Comparison of ENCODE assay signal across 8 cellular contexts in the genomic region with DNA sequence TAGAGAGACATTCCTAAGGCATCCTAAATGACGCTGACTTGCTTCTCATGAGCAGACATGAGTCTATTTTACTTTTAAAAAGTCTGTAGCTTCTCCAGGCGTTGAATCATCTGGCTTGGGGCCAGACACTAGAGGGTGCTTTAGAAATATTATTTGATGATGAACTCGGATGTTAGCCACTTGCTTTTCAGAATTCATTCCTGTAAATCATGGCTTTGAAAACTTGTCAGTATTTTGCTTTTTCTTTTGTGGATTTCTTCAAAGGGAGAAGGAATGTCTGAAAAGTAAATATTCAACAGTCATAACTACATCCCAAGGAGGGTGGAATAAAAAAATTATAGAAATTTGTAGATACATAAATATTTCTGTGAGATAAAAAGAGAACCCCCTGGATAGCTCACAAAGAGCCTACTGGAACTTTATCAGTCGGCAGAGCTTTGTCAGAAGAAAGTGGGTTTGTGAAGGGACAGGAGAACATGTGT.
DNase-seq lines count a peak whose midpoint lies in the region; ATAC-seq, FAIRE-seq and TF ChIP-seq lines count a peak whose summit lies in the region.

No MANE protein-coding gene starts in this region.

- H3K9me3 Mint-ChIP-seq in endodermal cell = no peaks in the 10 kb centered on the region
- no peaks in the 10 kb centered on the region for H3K9me3 Mint-ChIP-seq in activated naive CD4-positive, alpha-beta T cell treated with anti-CD3 and anti-CD28 coated beads, Interleukin-2, amount 50 U/mL, for 72 hours

- intact Hi-C loops in kidney (cut with DNase I) = no loop called here
- intact Hi-C loops in uterus (cut with DNase I; ENCODE audit: low total_unique reads) = no loop called here

- no peak for ATAC-seq in activated naive CD4-positive, alpha-beta T cell treated with anti-CD3 and anti-CD28 coated beads, Interleukin-2, amount 50 U/mL, for 72 hours

- 80 to 88% methylated on average over 2 to 4 of the region's 4 CpGs for WGBS in endodermal cell (ENCODE audit: insufficient coverage in 1 of 2, insufficient read length in 1 of 2), 2 experiments

- H3K4me3 ChIP-seq in kidney (ENCODE audit: low read length in 2 of 2) = no peak overlapping the region
- no peak overlapping the region for H3K4me3 ChIP-seq in uterus
- H3K4me3 ChIP-seq in endodermal cell (ENCODE audit: low read length) = no peak overlapping the region
- no peak overlapping the region for H3K4me3 ChIP-seq in MM.1S (ENCODE audit: low read length)

- no peak for FAIRE-seq in kidney (lab: Jason Lieb, UNC)

- no peaks in the 10 kb centered on the region for H3K27me3 Mint-ChIP-seq in endodermal cell (ENCODE audit: insufficient read depth)

- TF ChIP-seq CTCF in kidney (IDR thresholded peaks at IDR 0.05; ENCODE audit: borderline replicate concordance, extremely low read depth, insufficient read depth) = no peak
- peak in 3 of 4 experiments; percentile 31 to 37 (median 37) for TF ChIP-seq CTCF in uterus (IDR thresholded peaks at IDR 0.05)
- TF ChIP-seq CTCF in endodermal cell (conservative IDR thresholded peaks at IDR 0.05) = no peak
- TF ChIP-seq CTCF in MM.1S (IDR thresholded peaks at IDR 0.05; ENCODE audit: low read length) = no peak

- H3K4me3 Mint-ChIP-seq in endodermal cell = no peak overlapping the region

- H3K9me2 ChIP-seq in MM.1S (replicated peaks; ENCODE audit: insufficient read depth, low read length) = no peaks in the 10 kb centered on the region

- no peaks in the 10 kb centered on the region for H3K36me3 Mint-ChIP-seq in endodermal cell (ENCODE audit: low read depth)
- no peaks in the 10 kb centered on the region for H3K36me3 Mint-ChIP-seq in activated naive CD4-positive, alpha-beta T cell treated with anti-CD3 and anti-CD28 coated beads, Interleukin-2, amount 50 U/mL, for 72 hours

- peaks cover 15% of the 10 kb centered on the region for H3K4me1 Mint-ChIP-seq in endodermal cell

- H3K9ac ChIP-seq in kidney (ENCODE audit: low read length in 2 of 2) (no peak overlapping the region), endodermal cell (ENCODE audit: extremely low read depth, low read length, poor library complexity, severe bottlenecking) (no peak overlapping the region), MM.1S (ENCODE audit: low read length) (no peak overlapping the region)

- H3K36me3 ChIP-seq in kidney (ENCODE audit: control insufficient read depth in 1 of 2, insufficient read depth in 2 of 2, low read length in 2 of 2) (no peaks in the 10 kb centered on the region), uterus (no peaks in the 10 kb centered on the region), endodermal cell (ENCODE audit: control insufficient read depth, insufficient read depth, low read length) (no peaks in the 10 kb centered on the region), MM.1S (replicated peaks; ENCODE audit: insufficient read depth, low read length) (no peaks in the 10 kb centered on the region)

- H3F3A ChIP-seq in MM.1S (ENCODE audit: insufficient read depth, low read length) = no peaks in the 10 kb centered on the region

- TF ChIP-seq POLR2A in uterus (IDR thresholded peaks at IDR 0.05) = no peak

- H3K4me2 ChIP-seq in MM.1S (ENCODE audit: low read depth, low read length) = no peak overlapping the region

- H3K9me3 ChIP-seq in kidney (ENCODE audit: control insufficient read depth in 1 of 2, low read length in 2 of 2) (no peaks in the 10 kb centered on the region), uterus (no peaks in the 10 kb centered on the region), endodermal cell (ENCODE audit: control insufficient read depth, low read length) (no peaks in the 10 kb centered on the region), MM.1S (replicated peaks; ENCODE audit: insufficient read depth, low read length) (no peaks in the 10 kb centered on the region)

- H3K27ac ChIP-seq in kidney (ENCODE audit: low read depth in 2 of 2, low read length in 2 of 2) (no peak overlapping the region), uterus (no peak overlapping the region), endodermal cell (ENCODE audit: low read depth, low read length) (no peak overlapping the region), MM.1S (ENCODE audit: low read length) (no peak overlapping the region)

- H3K27ac Mint-ChIP-seq in endodermal cell = no peak overlapping the region
- H3K27ac Mint-ChIP-seq in activated naive CD4-positive, alpha-beta T cell treated with anti-CD3 and anti-CD28 coated beads, Interleukin-2, amount 50 U/mL, for 72 hours = no peak overlapping the region

- DNase-seq in NCI-H748 (lab: John Stamatoyannopoulos, UW; ENCODE audit: unreplicated experiment) = peak; percentile 48
- no peak for DNase-seq in NCI-H748 treated with DMSO at 0.1 percent for 48 hours (lab: John Stamatoyannopoulos, UW)
- peak; percentile 88 for DNase-seq in amniotic epithelial cell (ENCODE audit: low read depth)
- DNase-seq in kidney = peak; percentile 68
- DNase-seq in uterus = peak; percentile 78 to 86
- no peak for DNase-seq in endodermal cell
- DNase-seq in MM.1S = no peak
- DNase-seq in activated naive CD4-positive, alpha-beta T cell treated with anti-CD3 and anti-CD28 coated beads, Interleukin-2, amount 50 U/mL, for 72 hours (ENCODE audit: low spot score in 2 of 2) = no peak

- H3K27me3 ChIP-seq in uterus (no peaks in the 10 kb centered on the region), endodermal cell (ENCODE audit: control insufficient read depth, insufficient read depth, low read length, poor library complexity, severe bottlenecking) (no peaks in the 10 kb centered on the region), MM.1S (replicated peaks; ENCODE audit: insufficient read depth, low read length) (no peaks in the 10 kb centered on the region)

- no peaks in the 10 kb centered on the region for H3K79me2 ChIP-seq in MM.1S (ENCODE audit: low read length)

- no peaks in the 10 kb centered on the region for H4K20me1 ChIP-seq in MM.1S (ENCODE audit: insufficient read depth, low read length)

- no peak overlapping the region for H2AFZ ChIP-seq in MM.1S (ENCODE audit: low read length)

- H3K4me1 ChIP-seq in kidney (ENCODE audit: control insufficient read depth in 1 of 2, insufficient read depth in 1 of 2, low read depth in 1 of 2, low read length in 2 of 2) (peaks cover 0 to 5% of the 10 kb centered on the region in 2 donors), uterus (no peaks in the 10 kb centered on the region), endodermal cell (ENCODE audit: control insufficient read depth, insufficient read depth, low read length) (peaks cover 8% of the 10 kb centered on the region), MM.1S (ENCODE audit: low read length) (no peaks in the 10 kb centered on the region)

Comparison
In these comparisons a context has a peak if more than half of its experiments do, and no peak if none do; other contexts are left out.
1. DNase-seq: peak in NCI-H748 (single experiment), amniotic epithelial cell (single experiment), kidney (single experiment) and uterus (2 of 2); none in NCI-H748 treated with DMSO at 0.1 percent for 48 hours (single experiment), endodermal cell (single experiment), MM.1S (single experiment) and activated naive CD4-positive, alpha-beta T cell treated with anti-CD3 and anti-CD28 coated beads, Interleukin-2, amount 50 U/mL, for 72 hours (0 of 2).
2. CTCF ChIP-seq: peak in uterus (3 of 4); none in kidney (single experiment), endodermal cell (single experiment) and MM.1S (single experiment).